Comparison of ENCODE assay signal across 8 cellular contexts in the genomic region with DNA sequence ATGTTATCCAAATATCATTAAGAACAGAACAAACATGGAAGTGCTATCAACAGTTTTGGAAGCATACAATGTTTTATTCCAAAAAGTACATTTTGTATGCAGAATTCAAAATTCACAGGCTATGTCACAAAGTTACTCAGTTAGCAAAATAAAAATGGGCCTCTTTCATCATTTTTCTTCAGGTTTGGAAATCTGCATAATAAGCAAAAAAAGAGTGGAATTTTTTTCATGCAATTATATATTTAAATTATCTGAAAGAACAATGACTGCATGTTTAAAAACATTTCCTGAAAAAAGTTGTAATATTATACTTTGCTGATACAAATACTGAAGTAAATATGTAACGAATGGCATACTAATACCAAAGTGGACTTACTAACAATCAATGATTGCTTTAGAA.
"Had no signal": no experiment of that assay in that cellular context is flagged by ENCODE, and none has a peak within 500 bp of the region (broad histone marks: within the 10 kb centered on the region; RNA-seq: fewer than 3 reads in every experiment).

No MANE protein-coding gene starts in this region.

- H3K9ac ChIP-seq: GM23248 had no signal

- H2AFZ ChIP-seq: GM23248 had no signal

- DNase-seq: GM23248, GOT3, H9, HCEC 1CT, Kasumi-1, KG1 had no signal

- H3K4me3 ChIP-seq: GM23248 had no signal

- FAIRE-seq: H54 had no signal

- H3K27ac ChIP-seq: GM23248, HL-60 had no signal
